10 cellular contexts compared by ENCODE assay signal in the genomic region with DNA sequence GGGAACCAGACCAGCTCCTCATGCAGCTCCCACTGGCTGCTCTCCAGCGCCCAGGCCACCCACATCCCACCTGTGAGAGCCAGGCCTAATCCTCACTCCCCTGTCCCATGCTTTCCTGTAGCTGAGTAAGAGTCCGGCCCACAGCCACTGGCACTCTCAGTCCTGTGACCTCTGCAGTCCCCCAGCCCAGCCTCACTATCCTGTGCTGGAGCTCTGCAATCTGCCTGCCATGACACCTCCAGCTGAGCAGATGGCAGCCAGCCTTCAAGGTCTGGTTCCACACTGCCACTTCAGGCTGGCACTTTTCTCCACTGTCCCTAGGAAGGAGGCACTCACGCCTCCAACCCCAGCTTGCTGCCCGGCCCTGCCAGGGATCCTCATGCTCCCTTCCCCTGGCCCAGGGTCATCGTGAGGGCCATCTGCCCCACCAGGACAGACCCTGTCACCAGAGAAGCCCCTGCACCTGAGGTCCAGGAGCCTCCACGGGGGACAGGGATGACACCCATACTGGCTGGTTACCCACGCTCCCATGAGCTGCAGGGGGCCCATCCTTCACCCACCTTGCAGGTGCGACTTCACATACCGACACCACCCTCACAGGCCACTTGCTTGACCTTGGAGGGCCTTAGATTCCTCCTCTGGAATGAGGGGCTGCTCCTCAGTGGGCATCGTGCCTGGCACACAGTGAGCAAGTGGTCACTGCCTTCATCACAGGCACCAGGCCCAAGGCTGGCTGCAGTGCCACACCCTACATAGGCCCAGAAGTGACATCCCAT.
DNase-seq lines count a peak whose midpoint lies in the region; ATAC-seq and TF ChIP-seq lines count a peak whose summit lies in the region.
"Had no signal": no experiment of that assay in that cellular context is flagged by ENCODE, and none has a peak within 500 bp of the region (broad histone marks: within the 10 kb centered on the region; RNA-seq: fewer than 3 reads in every experiment).

No MANE protein-coding gene starts in this region.

- no peaks in the 10 kb centered on the region; the same call in 1 of the 2 replicates for H3K36me3 Mint-ChIP-seq in HFFc6 (ENCODE audit: low read depth)
- H3K36me3 Mint-ChIP-seq in naive thymus-derived CD4-positive, alpha-beta T cell: peaks cover 0 to 8% (median 0%) of the 10 kb centered on the region in 5 donors

- peak overlapping the region; percentile 51 for H3K27ac Mint-ChIP-seq in HFFc6
- H3K27ac Mint-ChIP-seq in naive thymus-derived CD4-positive, alpha-beta T cell: peak overlapping the region in 8 of 9 donors; percentile 32 to 86 (median 74)
- H3K27ac Mint-ChIP-seq: T-helper 1 cell treated with Interleukin-12 subunit alpha and Interleukin-12 subunit beta and Interleukin-4 antibody, amounts not matched to agents 30 μg/mL and 1 μg/mL, for 36 hours had no signal

- peak overlapping the region in 6 of 11 experiments; percentile 20 to 41 (median 38); a peak in 5 of 22 replicates for H3K9ac ChIP-seq in BLaER1 treated with 17β-estradiol and CSF1 and Interleukin-3, amounts not matched to agents 10 nM and 100 nM

- no peak for ATAC-seq in naive thymus-derived CD4-positive, alpha-beta T cell
- no peak for ATAC-seq in GM18868 (IDR thresholded peaks at IDR 0.05; ENCODE audit: unreplicated experiment)
- no peak for ATAC-seq in HG02840 (IDR thresholded peaks at IDR 0.05; ENCODE audit: low FRiP score, unreplicated experiment)

- no peaks in the 10 kb centered on the region for H3K9me3 Mint-ChIP-seq in HFFc6
- H3K9me3 Mint-ChIP-seq in naive thymus-derived CD4-positive, alpha-beta T cell: no peaks in the 10 kb centered on the region
- H3K9me3 Mint-ChIP-seq: T-helper 1 cell treated with Interleukin-12 subunit alpha and Interleukin-12 subunit beta and Interleukin-4 antibody, amounts not matched to agents 30 μg/mL and 1 μg/mL, for 36 hours had no signal

- DNase-seq in HFFc6 (no peak), caudate nucleus (lab: John Stamatoyannopoulos, UW) (peak in 1 of 61 donors; percentile 34), retina (no peak)
- DNase-seq in naive thymus-derived CD4-positive, alpha-beta T cell: no peak
- no peak for DNase-seq in activated CD4-positive, CD25-positive, alpha-beta regulatory T cell (lab: John Stamatoyannopoulos, UW)
- DNase-seq: activated gamma-delta T cell had no signal

- peaks cover 76 to 100% (median 96%) of the 10 kb centered on the region in 11 experiments for H4K20me1 ChIP-seq in BLaER1 treated with 17β-estradiol and CSF1 and Interleukin-3, amounts not matched to agents 10 nM and 100 nM

- no peak overlapping the region for H3K27ac ChIP-seq in BLaER1 treated with 17β-estradiol and CSF1 and Interleukin-3, amounts not matched to agents 10 nM and 100 nM
- H3K27ac ChIP-seq in caudate nucleus (ENCODE audit: low read depth, low read length): peak overlapping the region; percentile 54
- no peak overlapping the region for H3K27ac ChIP-seq in naive thymus-derived CD4-positive, alpha-beta T cell (ENCODE audit: low read depth, low read length)

- H3K27me3 ChIP-seq in BLaER1 treated with 17β-estradiol and CSF1 and Interleukin-3, amounts not matched to agents 10 nM and 100 nM: no peaks in the 10 kb centered on the region
- no peaks in the 10 kb centered on the region for H3K27me3 ChIP-seq in naive thymus-derived CD4-positive, alpha-beta T cell (ENCODE audit: control insufficient read depth in 2 of 2, insufficient read depth in 2 of 2, low read length in 2 of 2)

- TF ChIP-seq CTCF in HFFc6 (IDR thresholded peaks at IDR 0.05): no peak

- H3K9me3 ChIP-seq in BLaER1 treated with 17β-estradiol and CSF1 and Interleukin-3, amounts not matched to agents 10 nM and 100 nM (replicated peaks in 1 of 11): no peaks in the 10 kb centered on the region
- H3K9me3 ChIP-seq in naive thymus-derived CD4-positive, alpha-beta T cell (ENCODE audit: control insufficient read depth in 2 of 3, low read length in 3 of 3): no peaks in the 10 kb centered on the region

- peaks cover 12% of the 10 kb centered on the region for H3K4me1 Mint-ChIP-seq in HFFc6 (ENCODE audit: low read depth)
- peaks cover 2 to 13% (median 6%) of the 10 kb centered on the region in 7 donors for H3K4me1 Mint-ChIP-seq in naive thymus-derived CD4-positive, alpha-beta T cell

- H3K4me3 ChIP-seq in BLaER1 treated with 17β-estradiol and CSF1 and Interleukin-3, amounts not matched to agents 10 nM and 100 nM: peak overlapping the region in 1 of 10 experiments; percentile 45; a peak in 2 of 20 replicates
- no peak overlapping the region for H3K4me3 ChIP-seq in naive thymus-derived CD4-positive, alpha-beta T cell (ENCODE audit: low read length)

- H3K4me3 Mint-ChIP-seq in HFFc6: peak overlapping the region; percentile 64
- H3K4me3 Mint-ChIP-seq in naive thymus-derived CD4-positive, alpha-beta T cell: no peak overlapping the region
- H3K4me3 Mint-ChIP-seq: T-helper 1 cell treated with Interleukin-12 subunit alpha and Interleukin-12 subunit beta and Interleukin-4 antibody, amounts not matched to agents 30 μg/mL and 1 μg/mL, for 36 hours had no signal

- POLR2A ChIA-PET in naive thymus-derived CD4-positive, alpha-beta T cell (lab: Charles Lee): no interaction called here

- CTCF ChIA-PET in naive thymus-derived CD4-positive, alpha-beta T cell (lab: Charles Lee): interaction anchor here (0.7 kb wide), 1 partner anchor 57 kb away, joined by 3 read pairs; no protein-coding TSS in a partner anchor

- peak overlapping the region; percentile 74 to 96 (median 89) for H3K4me2 ChIP-seq in BLaER1 treated with 17β-estradiol and CSF1 and Interleukin-3, amounts not matched to agents 10 nM and 100 nM

- intact Hi-C loops in naive thymus-derived CD4-positive, alpha-beta T cell (cut with micrococcal nuclease): no loop called here

- peaks cover 6% of the 10 kb centered on the region for H3K27me3 Mint-ChIP-seq in HFFc6 (ENCODE audit: insufficient read depth)
- H3K27me3 Mint-ChIP-seq in naive thymus-derived CD4-positive, alpha-beta T cell: no peaks in the 10 kb centered on the region

- H3K36me3 ChIP-seq in BLaER1 treated with 17β-estradiol and CSF1 and Interleukin-3, amounts not matched to agents 10 nM and 100 nM: peaks cover 47 to 85% (median 55%) of the 10 kb centered on the region in 11 experiments
- peaks cover 0 to 87% (median 3%) of the 10 kb centered on the region in 3 experiments for H3K36me3 ChIP-seq in naive thymus-derived CD4-positive, alpha-beta T cell (ENCODE audit: control insufficient read depth in 2 of 3, insufficient read depth in 3 of 3, low read length in 3 of 3)

- H3K4me1 ChIP-seq in BLaER1 treated with 17β-estradiol and CSF1 and Interleukin-3, amounts not matched to agents 10 nM and 100 nM: peaks cover 31 to 59% (median 57%) of the 10 kb centered on the region in 10 experiments
- no peaks in the 10 kb centered on the region for H3K4me1 ChIP-seq in naive thymus-derived CD4-positive, alpha-beta T cell (ENCODE audit: control insufficient read depth in 2 of 2, insufficient read depth in 2 of 2, low read length in 2 of 2)
